Comparison of ENCODE assay signal across 8 cellular contexts in the genomic region with DNA sequence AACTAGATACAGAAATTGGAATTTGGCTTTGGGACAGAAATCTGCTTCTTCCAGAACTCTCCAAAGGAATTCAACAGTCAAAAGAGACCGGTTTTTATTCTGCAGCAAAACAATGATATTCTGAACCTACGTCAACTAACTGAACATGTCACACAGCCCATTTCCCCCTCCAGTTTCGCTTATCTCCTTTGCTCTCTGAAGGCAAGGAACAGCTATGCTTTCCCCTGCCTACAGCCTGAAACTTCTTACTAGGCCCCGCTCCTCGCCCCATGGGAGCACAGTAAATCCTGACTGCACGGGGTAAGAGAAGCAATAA. TPM values are rescaled to one million over a fixed set of nuclear protein-coding genes. Genes with fewer than 3 reads are reported as not detected.
DNase-seq lines count a peak whose midpoint lies in the region; FAIRE-seq and TF ChIP-seq lines count a peak whose summit lies in the region.

No MANE protein-coding gene starts in this region.

- peaks cover 6% of the 10 kb centered on the region for H3K27me3 Mint-ChIP-seq in nephron progenitor cell (ENCODE audit: low read depth, poor library complexity)

- H3K27ac ChIP-seq in GM23248 (peak overlapping the region; percentile 85), cingulate gyrus (ENCODE audit: low read depth, low read length) (peak overlapping the region; percentile 63)

- 1% methylated on average over 6 of the region's 6 CpGs for WGBS in GM23248 (ENCODE audit: low coverage in 1 of 2, low lambda C conversion rate in 2 of 2, missing lambda C conversion rate in 2 of 2), 2 experiments

- no peaks in the 10 kb centered on the region for H3K27me3 ChIP-seq in GM23248 (replicated peaks; ENCODE audit: insufficient read depth)

- peaks cover 31% of the 10 kb centered on the region for H3K36me3 Mint-ChIP-seq in nephron progenitor cell (ENCODE audit: low read depth)

- H2AFZ ChIP-seq in GM23248 = peak overlapping the region; percentile 96

- H3K9me3 Mint-ChIP-seq in nephron progenitor cell = peaks cover 14% of the 10 kb centered on the region

- H3K9me3 ChIP-seq in GM23248 (ENCODE audit: low read depth) = no peaks in the 10 kb centered on the region

- H3K4me2 ChIP-seq in GM23248 (ENCODE audit: unreplicated experiment) = peak overlapping the region; percentile 92

- no peak for DNase-seq in GM12892 (ENCODE audit: insufficient read length)
- no peak for DNase-seq in GM23248
- DNase-seq in MV-4-11 (lab: John Stamatoyannopoulos, UW) = peak; percentile 58
- DNase-seq in nephron progenitor cell = no peak
- DNase-seq in NCI-H2171 (lab: John Stamatoyannopoulos, UW) = no peak
- no peak for DNase-seq in iPS-NIHi7 (ENCODE audit: extremely low spot score)
- no peak for DNase-seq in globus pallidus (ENCODE audit: low spot score)

- H3K4me3 ChIP-seq in GM23248 = peak overlapping the region; percentile 89

- peak overlapping the region; percentile 94 for H3K4me3 Mint-ChIP-seq in nephron progenitor cell

- H3F3A ChIP-seq in GM23248 (ENCODE audit: insufficient read depth) = peaks cover 12% of the 10 kb centered on the region; the same call in 1 of the 2 replicates

- TF ChIP-seq CTCF in nephron progenitor cell (IDR thresholded peaks at IDR 0.05) = no peak

- H3K9me2 ChIP-seq in GM23248 (ENCODE audit: insufficient read depth) = no peaks in the 10 kb centered on the region

- peaks cover 10% of the 10 kb centered on the region for H3K36me3 ChIP-seq in GM23248 (ENCODE audit: low read depth)

- H4K20me1 ChIP-seq in GM23248 (ENCODE audit: insufficient read depth) = no peaks in the 10 kb centered on the region

- peak overlapping the region; percentile 88 for H3K9ac ChIP-seq in GM23248

- in situ Hi-C loops in GM23248 (cut with MboI) = no loop called here

- peaks cover 90% of the 10 kb centered on the region for H3K79me2 ChIP-seq in GM23248 (ENCODE audit: insufficient read depth)

- H3K4me1 Mint-ChIP-seq in nephron progenitor cell = peaks cover 37% of the 10 kb centered on the region

- TF ChIP-seq POLR2A in GM12892 (IDR thresholded peaks at IDR 0.05; ENCODE audit: low read depth, low read length) = no peak

- peak; percentile 30 for FAIRE-seq in GM12892 (lab: Jason Lieb, UNC)

- no peak overlapping the region for H3K27ac Mint-ChIP-seq in nephron progenitor cell

- peaks cover 25% of the 10 kb centered on the region for H3K4me1 ChIP-seq in GM23248 (ENCODE audit: insufficient read depth)

RNA-seq across cellular contexts. Expression of gene SKIC3, which starts 0.5 kb away (rescaled TPM):
- polyA plus RNA-seq in GM12892 (2012; ENCODE audit: missing spikeins) = 47.5 TPM
- 83.5 and 101 TPM in 2 replicates for total RNA-seq in GM23248 (2014; rRNA removed; shearing (Covaris generic))
- polyA plus RNA-seq in GM23248 (2016; fragmentation: Nextera tagmentation; extraction: Ambion mirVana) = 65.1 and 77.6 TPM in 2 replicates

RNA-seq across cellular contexts. Expression of gene ARSK, which starts 0.6 kb away (rescaled TPM):
- 4.5 TPM for polyA plus RNA-seq in GM12892 (2012; ENCODE audit: missing spikeins)
- 8.9 and 14.5 TPM in 2 replicates for total RNA-seq in GM23248 (2014; rRNA removed; shearing (Covaris generic))
- 11.3 and 12.1 TPM in 2 replicates for polyA plus RNA-seq in GM23248 (2016; fragmentation: Nextera tagmentation; extraction: Ambion mirVana)
